Comparison of ENCODE assay signal across 20 cellular contexts in the genomic region with DNA sequence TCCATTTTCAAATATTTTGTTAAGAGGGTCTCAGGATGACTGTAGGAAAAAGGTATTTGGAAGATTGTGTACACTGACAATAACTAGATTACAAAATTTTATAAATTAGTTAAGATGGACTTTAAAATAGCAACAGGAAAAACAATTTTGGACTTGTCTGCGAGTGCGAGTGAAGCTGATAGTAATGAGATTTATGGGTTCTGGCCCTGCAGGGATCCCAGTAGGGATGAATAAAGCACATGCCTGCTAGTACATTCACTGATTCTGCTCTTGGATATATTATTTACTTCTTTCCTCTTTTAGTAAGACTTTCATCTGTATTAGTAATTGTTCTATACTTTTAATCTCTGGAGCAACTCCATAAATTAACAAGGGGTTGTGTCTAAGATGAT. TPM values are rescaled to one million over a fixed set of nuclear protein-coding genes. Genes with fewer than 3 reads are reported as not detected.
DNase-seq lines count a peak whose midpoint lies in the region; ATAC-seq and TF ChIP-seq lines count a peak whose summit lies in the region.
"Had no signal": no experiment of that assay in that cellular context is flagged by ENCODE, and none has a peak within 500 bp of the region (broad histone marks: within the 10 kb centered on the region; RNA-seq: fewer than 3 reads in every experiment).

No MANE protein-coding gene starts in this region.

- H3K4me1 Mint-ChIP-seq in T-helper 1 cell treated with Interleukin-12 subunit alpha and Interleukin-12 subunit beta and Interleukin-4 antibody, amounts not matched to agents 30 μg/mL and 1 μg/mL, for 36 hours (ENCODE audit: low read depth): peaks cover 54% of the 10 kb centered on the region
- H3K4me1 Mint-ChIP-seq in CD8-positive, alpha-beta T cell (ENCODE audit: low read depth): peaks cover 82% of the 10 kb centered on the region
- peaks cover 52% of the 10 kb centered on the region for H3K4me1 Mint-ChIP-seq in activated T-helper 17 cell treated with anti-CD3 and anti-CD28 coated beads, Interleukin-2, amount 50 U/mL, for 72 hours
- H3K4me1 Mint-ChIP-seq: neural crest cell; stimulated activated memory B cell treated with anti-CD40 and anti-IgM and Interleukin-4, amounts not matched to agents 10 μg/mL and 1 μg/mL and 100 μg/mL, for 72 hours had no signal

- H3K9me3 ChIP-seq in CD8-positive, alpha-beta T cell (ENCODE audit: low read length): no peaks in the 10 kb centered on the region
- H3K9me3 ChIP-seq: BLaER1 treated with 17β-estradiol and CSF1 and Interleukin-3, amounts not matched to agents 10 nM and 100 nM; tibial nerve had no signal

- peak overlapping the region; percentile 80 for H3K4me3 Mint-ChIP-seq in T-helper 1 cell treated with Interleukin-12 subunit alpha and Interleukin-12 subunit beta and Interleukin-4 antibody, amounts not matched to agents 30 μg/mL and 1 μg/mL, for 36 hours
- peak overlapping the region; percentile 81 for H3K4me3 Mint-ChIP-seq in CD8-positive, alpha-beta T cell
- peak overlapping the region; percentile 81 for H3K4me3 Mint-ChIP-seq in activated T-helper 17 cell treated with anti-CD3 and anti-CD28 coated beads, Interleukin-2, amount 50 U/mL, for 72 hours
- H3K4me3 Mint-ChIP-seq: neural crest cell; stimulated activated memory B cell treated with anti-CD40 and anti-IgM and Interleukin-4, amounts not matched to agents 10 μg/mL and 1 μg/mL and 100 μg/mL, for 72 hours had no signal

- H3K27ac Mint-ChIP-seq in T-helper 1 cell treated with Interleukin-12 subunit alpha and Interleukin-12 subunit beta and Interleukin-4 antibody, amounts not matched to agents 30 μg/mL and 1 μg/mL, for 36 hours: peak overlapping the region; percentile 94
- H3K27ac Mint-ChIP-seq in CD8-positive, alpha-beta T cell: peak overlapping the region; percentile 95
- H3K27ac Mint-ChIP-seq in activated T-helper 17 cell treated with anti-CD3 and anti-CD28 coated beads, Interleukin-2, amount 50 U/mL, for 72 hours: peak overlapping the region; percentile 84
- H3K27ac Mint-ChIP-seq: stimulated activated memory B cell treated with anti-CD40 and anti-IgM and Interleukin-4, amounts not matched to agents 10 μg/mL and 1 μg/mL and 100 μg/mL, for 72 hours had no signal

- intact Hi-C loops in CD8-positive, alpha-beta T cell (cut with DNase I, micrococcal nuclease): loop anchor here in 1 of 2 experiments (2.0 to 5.0 kb wide), 2 partner anchors 42 to 68 kb away; no protein-coding TSS in a partner anchor

- CTCF ChIA-PET in CD8-positive, alpha-beta T cell (lab: Charles Lee): interaction anchor here (0.9 to 1.3 kb wide), 6 partner anchors 9 to 74 kb away, joined by 3 to 4 read pairs (median 3); no protein-coding TSS in a partner anchor

- POLR2A ChIA-PET in CD8-positive, alpha-beta T cell (lab: Charles Lee): interaction anchor here (0.6 to 2.3 kb wide), 9 partner anchors 9 to 83 kb away, joined by 3 to 15 read pairs (median 4); no protein-coding TSS in a partner anchor

- no peak overlapping the region for H3K4me3 ChIP-seq in CD8-positive, alpha-beta T cell (ENCODE audit: low read depth, low read length)
- H3K4me3 ChIP-seq in fibroblast of villous mesenchyme (ENCODE audit: low read depth, low read length): no peak overlapping the region
- H3K4me3 ChIP-seq: BLaER1 treated with 17β-estradiol and CSF1 and Interleukin-3, amounts not matched to agents 10 nM and 100 nM; tibial nerve had no signal

- H3K27me3 ChIP-seq in CD8-positive, alpha-beta T cell (ENCODE audit: insufficient read depth, low read length): no peaks in the 10 kb centered on the region
- H3K27me3 ChIP-seq: BLaER1 treated with 17β-estradiol and CSF1 and Interleukin-3, amounts not matched to agents 10 nM and 100 nM; tibial nerve had no signal

- no peaks in the 10 kb centered on the region for H3K36me3 ChIP-seq in CD8-positive, alpha-beta T cell (ENCODE audit: insufficient read depth, low read length)
- H3K36me3 ChIP-seq: tibial nerve had no signal

- DNase-seq in T-helper 1 cell (no peak), fibroblast of villous mesenchyme (ENCODE audit: low read depth) (peak; percentile 59), NCI-H510A (lab: John Stamatoyannopoulos, UW) (no peak)
- DNase-seq in CD8-positive, alpha-beta T cell: no peak
- DNase-seq: hippocampal formation; islet precursor cell; mammary epithelial cell; NCI-H2081; NCI-H524; Right ventricle myocardium superior; stimulated activated CD4-positive, alpha-beta T cell treated with anti-CD3 and anti-CD28 coated beads, Interleukin-12 subunit alpha, Interleukin-12 subunit beta, amount 100 ng/mL, for 4 hours had no signal

- H3K9me3 Mint-ChIP-seq in T-helper 1 cell treated with Interleukin-12 subunit alpha and Interleukin-12 subunit beta and Interleukin-4 antibody, amounts not matched to agents 30 μg/mL and 1 μg/mL, for 36 hours: no peaks in the 10 kb centered on the region
- H3K9me3 Mint-ChIP-seq in CD8-positive, alpha-beta T cell: no peaks in the 10 kb centered on the region
- H3K9me3 Mint-ChIP-seq in activated T-helper 17 cell treated with anti-CD3 and anti-CD28 coated beads, Interleukin-2, amount 50 U/mL, for 72 hours: no peaks in the 10 kb centered on the region
- H3K9me3 Mint-ChIP-seq: stimulated activated memory B cell treated with anti-CD40 and anti-IgM and Interleukin-4, amounts not matched to agents 10 μg/mL and 1 μg/mL and 100 μg/mL, for 72 hours had no signal

- H3K27me3 Mint-ChIP-seq in T-helper 1 cell treated with Interleukin-12 subunit alpha and Interleukin-12 subunit beta and Interleukin-4 antibody, amounts not matched to agents 30 μg/mL and 1 μg/mL, for 36 hours (ENCODE audit: low read depth): no peaks in the 10 kb centered on the region
- H3K27me3 Mint-ChIP-seq in CD8-positive, alpha-beta T cell (ENCODE audit: low read depth): no peaks in the 10 kb centered on the region
- H3K27me3 Mint-ChIP-seq in activated T-helper 17 cell treated with anti-CD3 and anti-CD28 coated beads, Interleukin-2, amount 50 U/mL, for 72 hours: no peaks in the 10 kb centered on the region

- peak overlapping the region; percentile 55 for H3K27ac ChIP-seq in CD8-positive, alpha-beta T cell (ENCODE audit: low read depth, low read length)
- H3K27ac ChIP-seq: BLaER1 treated with 17β-estradiol and CSF1 and Interleukin-3, amounts not matched to agents 10 nM and 100 nM; tibial nerve had no signal

- no peak for TF ChIP-seq CTCF in CD8-positive, alpha-beta T cell (IDR thresholded peaks at IDR 0.05)
- TF ChIP-seq CTCF in fibroblast of villous mesenchyme (IDR thresholded peaks at IDR 0.05; ENCODE audit: insufficient read depth, low read depth, low read length): no peak

- peaks cover 33% of the 10 kb centered on the region for H3K36me3 Mint-ChIP-seq in T-helper 1 cell treated with Interleukin-12 subunit alpha and Interleukin-12 subunit beta and Interleukin-4 antibody, amounts not matched to agents 30 μg/mL and 1 μg/mL, for 36 hours (ENCODE audit: low read depth)
- peaks cover 2% of the 10 kb centered on the region for H3K36me3 Mint-ChIP-seq in CD8-positive, alpha-beta T cell
- peaks cover 41% of the 10 kb centered on the region for H3K36me3 Mint-ChIP-seq in activated T-helper 17 cell treated with anti-CD3 and anti-CD28 coated beads, Interleukin-2, amount 50 U/mL, for 72 hours (ENCODE audit: low read depth)
- H3K36me3 Mint-ChIP-seq: stimulated activated memory B cell treated with anti-CD40 and anti-IgM and Interleukin-4, amounts not matched to agents 10 μg/mL and 1 μg/mL and 100 μg/mL, for 72 hours had no signal

- peaks cover 82% of the 10 kb centered on the region for H3K4me1 ChIP-seq in CD8-positive, alpha-beta T cell (ENCODE audit: insufficient read depth, low read length)

- no peak for ATAC-seq in CD8-positive, alpha-beta T cell
- no peak for ATAC-seq in activated T-helper 17 cell treated with anti-CD3 and anti-CD28 coated beads, Interleukin-2, amount 50 U/mL, for 72 hours (replicated peaks)
- ATAC-seq in GM21447 (IDR thresholded peaks at IDR 0.05; ENCODE audit: unreplicated experiment): no peak
- no peak for ATAC-seq in GM21723 (IDR thresholded peaks at IDR 0.05; ENCODE audit: unreplicated experiment)
- ATAC-seq: HCT116; stimulated activated memory B cell treated with anti-CD40 and anti-IgM and Interleukin-4, amounts not matched to agents 10 μg/mL and 1 μg/mL and 100 μg/mL, for 72 hours had no signal

RNA-seq across cellular contexts. Expression of gene PRKCA, which starts 28.2 kb away (rescaled TPM):
- total RNA-seq in CD8-positive, alpha-beta T cell: 10 to 100 TPM; 62.6 to 70.8 TPM
- total RNA-seq in activated T-helper 17 cell treated with anti-CD3 and anti-CD28 coated beads, Interleukin-2, amount 50 U/mL, for 72 hours: 10 to 100 TPM; 58.2 to 86.0 TPM
- total RNA-seq in fibroblast of villous mesenchyme: 50.9 and 60.5 TPM in 2 replicates
